In the genomic region with DNA sequence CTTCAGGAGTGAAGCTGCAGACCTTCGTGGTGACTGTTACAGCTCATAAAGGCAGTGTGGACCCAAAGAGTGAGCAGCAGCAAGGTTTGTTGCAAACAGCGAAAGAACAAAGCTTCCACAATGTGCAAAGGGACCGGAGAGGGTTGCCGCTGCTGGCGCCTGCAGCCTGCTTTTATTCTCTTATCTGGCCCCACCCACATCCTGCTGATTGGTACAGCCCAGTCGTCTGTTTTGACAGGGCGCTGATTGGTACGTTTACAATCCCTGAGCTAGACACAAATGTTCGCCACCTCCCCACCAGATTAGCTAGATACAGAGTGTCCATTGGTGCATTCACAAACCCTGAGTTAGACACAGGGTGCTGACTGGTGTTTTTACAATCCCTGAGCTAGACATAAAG, we compare ENCODE assay signal across 6 cellular contexts. TPM values are rescaled to one million over a fixed set of nuclear protein-coding genes. Genes with fewer than 3 reads are reported as not detected.
DNase-seq lines count a peak whose midpoint lies in the region; ATAC-seq and TF ChIP-seq lines count a peak whose summit lies in the region.
"Not testable (repeated sequence)": the region's sequence is repeated elsewhere in the genome, so short reads cannot be mapped to it uniquely, and the experiment has no call there.

No MANE protein-coding gene starts in this region.

- H3K27ac Mint-ChIP-seq in CD8-positive, alpha-beta T cell; activated T-cell treated with anti-CD3 and anti-CD28 coated beads, Interleukin-2, amount 50 U/mL, for 24 hours; stimulated activated naive CD8-positive, alpha-beta T cell treated with anti-CD3 and anti-CD28 coated beads, Interleukin-15, Interleukin-2, amounts not matched to agents 100 ng/mL and 50 ng/mL, for 24 hours: not testable (repeated sequence)
- H3K27ac Mint-ChIP-seq in activated naive CD4-positive, alpha-beta T cell treated with anti-CD3 and anti-CD28 coated beads, Interleukin-2, amount 50 U/mL, for 24 hours: peak overlapping the region; percentile 46
- H3K27ac Mint-ChIP-seq in endothelial cell (ENCODE audit: unreplicated experiment) (peak overlapping the region; percentile 5), natural killer cell (peak overlapping the region; percentile 42 to 44)

- intact Hi-C loops in CD8-positive, alpha-beta T cell (cut with DNase I, micrococcal nuclease); natural killer cell (cut with micrococcal nuclease): not testable (repeated sequence)

- not testable (repeated sequence) for H3K27ac ChIP-seq in CD8-positive, alpha-beta T cell (ENCODE audit: low read depth, low read length)

- H3K36me3 Mint-ChIP-seq in CD8-positive, alpha-beta T cell: peaks cover 14% of the 10 kb centered on the region
- H3K36me3 Mint-ChIP-seq in activated T-cell treated with anti-CD3 and anti-CD28 coated beads, Interleukin-2, amount 50 U/mL, for 24 hours (ENCODE audit: low read depth); natural killer cell; stimulated activated naive CD8-positive, alpha-beta T cell treated with anti-CD3 and anti-CD28 coated beads, Interleukin-15, Interleukin-2, amounts not matched to agents 100 ng/mL and 50 ng/mL, for 24 hours (ENCODE audit: low read depth): not testable (repeated sequence)
- peaks cover 12% of the 10 kb centered on the region for H3K36me3 Mint-ChIP-seq in activated naive CD4-positive, alpha-beta T cell treated with anti-CD3 and anti-CD28 coated beads, Interleukin-2, amount 50 U/mL, for 24 hours
- H3K36me3 Mint-ChIP-seq in endothelial cell (ENCODE audit: low read depth, unreplicated experiment): peaks cover 24% of the 10 kb centered on the region

- H3K36me3 ChIP-seq in CD8-positive, alpha-beta T cell (ENCODE audit: insufficient read depth, low read length): not testable (repeated sequence)

- TF ChIP-seq CTCF in CD8-positive, alpha-beta T cell (IDR thresholded peaks at IDR 0.05); endothelial cell (IDR thresholded peaks at IDR 0.05; ENCODE audit: unreplicated experiment); natural killer cell (IDR thresholded peaks at IDR 0.05): not testable (repeated sequence)

- H3K4me3 Mint-ChIP-seq in CD8-positive, alpha-beta T cell: peak overlapping the region; percentile 63
- H3K4me3 Mint-ChIP-seq in activated T-cell treated with anti-CD3 and anti-CD28 coated beads, Interleukin-2, amount 50 U/mL, for 24 hours: peak overlapping the region; percentile 21
- not testable (repeated sequence) for H3K4me3 Mint-ChIP-seq in activated naive CD4-positive, alpha-beta T cell treated with anti-CD3 and anti-CD28 coated beads, Interleukin-2, amount 50 U/mL, for 24 hours; endothelial cell (ENCODE audit: unreplicated experiment)
- peak overlapping the region; percentile 88 for H3K4me3 Mint-ChIP-seq in natural killer cell
- peak overlapping the region; percentile 18 for H3K4me3 Mint-ChIP-seq in stimulated activated naive CD8-positive, alpha-beta T cell treated with anti-CD3 and anti-CD28 coated beads, Interleukin-15, Interleukin-2, amounts not matched to agents 100 ng/mL and 50 ng/mL, for 24 hours

- POLR2A ChIA-PET in CD8-positive, alpha-beta T cell (lab: Charles Lee): not testable (repeated sequence)

- not testable (repeated sequence) for H3K9me3 ChIP-seq in CD8-positive, alpha-beta T cell (ENCODE audit: low read length)

- H3K4me3 ChIP-seq in CD8-positive, alpha-beta T cell (ENCODE audit: low read depth, low read length): not testable (repeated sequence)

- not testable (repeated sequence) for H3K27me3 ChIP-seq in CD8-positive, alpha-beta T cell (ENCODE audit: insufficient read depth, low read length)

- ATAC-seq in CD8-positive, alpha-beta T cell; natural killer cell: not testable (repeated sequence)

- H3K9me3 Mint-ChIP-seq in CD8-positive, alpha-beta T cell; activated T-cell treated with anti-CD3 and anti-CD28 coated beads, Interleukin-2, amount 50 U/mL, for 24 hours; activated naive CD4-positive, alpha-beta T cell treated with anti-CD3 and anti-CD28 coated beads, Interleukin-2, amount 50 U/mL, for 24 hours; endothelial cell (ENCODE audit: unreplicated experiment); natural killer cell; stimulated activated naive CD8-positive, alpha-beta T cell treated with anti-CD3 and anti-CD28 coated beads, Interleukin-15, Interleukin-2, amounts not matched to agents 100 ng/mL and 50 ng/mL, for 24 hours: not testable (repeated sequence)

- DNase-seq in CD8-positive, alpha-beta T cell; activated T-cell treated with anti-CD3 and anti-CD28 coated beads, Interleukin-2, amount 50 U/mL, for 24 hours; endothelial cell (ENCODE audit: low spot score); natural killer cell: not testable (repeated sequence)

- H3K27me3 Mint-ChIP-seq in CD8-positive, alpha-beta T cell (ENCODE audit: low read depth); activated T-cell treated with anti-CD3 and anti-CD28 coated beads, Interleukin-2, amount 50 U/mL, for 24 hours; activated naive CD4-positive, alpha-beta T cell treated with anti-CD3 and anti-CD28 coated beads, Interleukin-2, amount 50 U/mL, for 24 hours; endothelial cell (ENCODE audit: unreplicated experiment); natural killer cell (ENCODE audit: low read depth in 2 of 2); stimulated activated naive CD8-positive, alpha-beta T cell treated with anti-CD3 and anti-CD28 coated beads, Interleukin-15, Interleukin-2, amounts not matched to agents 100 ng/mL and 50 ng/mL, for 24 hours: not testable (repeated sequence)

- peaks cover 29% of the 10 kb centered on the region for H3K4me1 Mint-ChIP-seq in CD8-positive, alpha-beta T cell (ENCODE audit: low read depth)
- H3K4me1 Mint-ChIP-seq in activated T-cell treated with anti-CD3 and anti-CD28 coated beads, Interleukin-2, amount 50 U/mL, for 24 hours (ENCODE audit: low read depth): peaks cover 40% of the 10 kb centered on the region
- peaks cover 45% of the 10 kb centered on the region for H3K4me1 Mint-ChIP-seq in activated naive CD4-positive, alpha-beta T cell treated with anti-CD3 and anti-CD28 coated beads, Interleukin-2, amount 50 U/mL, for 24 hours
- H3K4me1 Mint-ChIP-seq in endothelial cell (ENCODE audit: unreplicated experiment): peaks cover 36% of the 10 kb centered on the region
- peaks cover 11% of the 10 kb centered on the region in 2 donors for H3K4me1 Mint-ChIP-seq in natural killer cell
- H3K4me1 Mint-ChIP-seq in stimulated activated naive CD8-positive, alpha-beta T cell treated with anti-CD3 and anti-CD28 coated beads, Interleukin-15, Interleukin-2, amounts not matched to agents 100 ng/mL and 50 ng/mL, for 24 hours (ENCODE audit: low read depth): peaks cover 16% of the 10 kb centered on the region

- CTCF ChIA-PET in CD8-positive, alpha-beta T cell (lab: Charles Lee): interaction anchor here (0.6 kb wide), 1 partner anchor 1184 kb away, joined by 4 read pairs; no protein-coding TSS in a partner anchor

- not testable (repeated sequence) for H3K4me1 ChIP-seq in CD8-positive, alpha-beta T cell (ENCODE audit: insufficient read depth, low read length)

RNA-seq across cellular contexts. Expression of a gene that starts 14.9 kb away (rescaled TPM):
- total RNA-seq in CD8-positive, alpha-beta T cell: 10 to 100 TPM in 1 of 2 experiments, 1 to 10 TPM in 1; 9.6 to 10.1 TPM
- 82.5 TPM for total RNA-seq in endothelial cell (ENCODE audit: unreplicated experiment)
- 10 to 100 TPM in 1 of 3 donors, 1 to 10 TPM in 2; 5.9 to 10.7 (median 9.7) TPM for total RNA-seq in natural killer cell
